8 cellular contexts compared by ENCODE assay signal in genomic region chr17:16439303-16439791, GRCh38. TPM values are rescaled to one million over a fixed set of nuclear protein-coding genes. Genes with fewer than 3 reads are reported as not detected.
A peak's percentile ranks its signal among the peaks of the same experiment; 100 is the strongest.
DNase-seq lines count a peak whose midpoint lies in the region; ATAC-seq and TF ChIP-seq lines count a peak whose summit lies in the region.

No MANE protein-coding gene starts in this region.

- no peak for TF ChIP-seq CTCF in BJ (IDR thresholded peaks at IDR 0.05; ENCODE audit: insufficient read depth, low read depth, low read length)

- no peak overlapping the region for H2AFZ ChIP-seq in neuron (ENCODE audit: low read depth, low read length)

- H3K36me3 ChIP-seq in BJ (ENCODE audit: control insufficient read depth, insufficient read depth, low read length) (peaks cover 27% of the 10 kb centered on the region), esophagus (ENCODE audit: control insufficient read depth in 2 of 2, insufficient read depth in 2 of 2, low read length in 1 of 2) (peaks cover 20 to 27% of the 10 kb centered on the region in 2 donors), neuron (ENCODE audit: insufficient read depth, low read length) (peaks cover 43% of the 10 kb centered on the region)

- peak overlapping the region; percentile 76 to 89 for H3K27ac ChIP-seq in esophagus (ENCODE audit: low read depth in 2 of 2, low read length in 1 of 2)

- H3K9me3 ChIP-seq in esophagus (ENCODE audit: control insufficient read depth in 2 of 2, insufficient read depth in 1 of 2, low read depth in 1 of 2, low read length in 1 of 2) = no peaks in the 10 kb centered on the region
- H3K9me3 ChIP-seq in neuron (ENCODE audit: low read length) = no peaks in the 10 kb centered on the region

- POLR2A ChIA-PET in BJ (lab: Charles Lee) = interaction anchor here (0.5 to 1.1 kb wide), 2 partner anchors 21 to 75 kb away, joined by 3 to 4 read pairs; no protein-coding TSS in a partner anchor

- peak; percentile 1 for ATAC-seq in GM21723 (IDR thresholded peaks at IDR 0.05; ENCODE audit: unreplicated experiment)
- ATAC-seq in HG02870 (IDR thresholded peaks at IDR 0.05; ENCODE audit: unreplicated experiment) = no peak

- CTCF ChIA-PET in BJ (lab: Yijun Ruan, JAX) = interaction anchor here (1.3 to 5.4 kb wide), 5 partner anchors 10 to 75 kb away, joined by 5 to 46 read pairs (median 13); no protein-coding TSS in a partner anchor

- H3K27me3 ChIP-seq in BJ (ENCODE audit: control insufficient read depth, insufficient read depth, low read length) (no peaks in the 10 kb centered on the region), esophagus (ENCODE audit: control insufficient read depth in 1 of 2, insufficient read depth in 2 of 2, low read length in 2 of 2) (no peaks in the 10 kb centered on the region), neuron (ENCODE audit: insufficient read depth, low read length) (peaks cover 6% of the 10 kb centered on the region)

- WGBS in esophagus, 2 donors = 0 to 1% methylated on average over 25 of the region's 25 CpGs

- DNase-seq in BJ (ENCODE audit: low read depth) = no peak
- peak; percentile 41 for DNase-seq in SW480 (ENCODE audit: low spot score)
- DNase-seq in NCI-H1092 (lab: John Stamatoyannopoulos, UW) = no peak
- no peak for DNase-seq in RPMI8226

- H3K4me1 ChIP-seq in esophagus (ENCODE audit: control insufficient read depth in 2 of 2, insufficient read depth in 2 of 2, low read length in 1 of 2) (peaks cover 8 to 9% of the 10 kb centered on the region in 2 donors), neuron (ENCODE audit: insufficient read depth, low read length) (peaks cover 24% of the 10 kb centered on the region)

- peak overlapping the region; percentile 94 for H3K4me3 ChIP-seq in BJ (ENCODE audit: low read depth, low read length)
- H3K4me3 ChIP-seq in esophagus (ENCODE audit: low read depth in 1 of 2, low read length in 2 of 2) = peak overlapping the region; percentile 76 to 78
- peak overlapping the region; percentile 89 for H3K4me3 ChIP-seq in neuron (ENCODE audit: low read length)

RNA-seq across cellular contexts. Expression of gene TRPV2, which starts 24.0 kb away (rescaled TPM):
- polyA plus RNA-seq in BJ (2011; rRNA removed) (4.0 and 7.9 TPM in 2 replicates), esophagus (1 to 10 TPM; 2.7 to 2.8 TPM)
- 5.9 and 15.0 TPM in 2 replicates for polyA minus RNA-seq in BJ (2011; rRNA and poly(A)+ RNA removed)

RNA-seq across cellular contexts. Expression of gene LRRC75A, which starts 52.6 kb away (rescaled TPM):
- polyA plus RNA-seq in BJ (2011; rRNA removed) (0.82 and 1.3 TPM in 2 replicates), esophagus (under 1 TPM; 0.53 to 0.65 TPM)
- polyA minus RNA-seq in BJ (2011; rRNA and poly(A)+ RNA removed) = 0.33 and 0.36 TPM in 2 replicates

RNA-seq across cellular contexts. Expression of gene UBB, which starts 58.5 kb away (rescaled TPM):
- polyA plus RNA-seq in BJ (2011; rRNA removed) (3,195 and 3,417 TPM in 2 replicates), esophagus (100 to 1,000 TPM; 260 to 626 TPM)
- polyA minus RNA-seq in BJ (2011; rRNA and poly(A)+ RNA removed) = 1,408 and 2,496 TPM in 2 replicates
